14 cellular contexts compared by ENCODE assay signal in the genomic region with DNA sequence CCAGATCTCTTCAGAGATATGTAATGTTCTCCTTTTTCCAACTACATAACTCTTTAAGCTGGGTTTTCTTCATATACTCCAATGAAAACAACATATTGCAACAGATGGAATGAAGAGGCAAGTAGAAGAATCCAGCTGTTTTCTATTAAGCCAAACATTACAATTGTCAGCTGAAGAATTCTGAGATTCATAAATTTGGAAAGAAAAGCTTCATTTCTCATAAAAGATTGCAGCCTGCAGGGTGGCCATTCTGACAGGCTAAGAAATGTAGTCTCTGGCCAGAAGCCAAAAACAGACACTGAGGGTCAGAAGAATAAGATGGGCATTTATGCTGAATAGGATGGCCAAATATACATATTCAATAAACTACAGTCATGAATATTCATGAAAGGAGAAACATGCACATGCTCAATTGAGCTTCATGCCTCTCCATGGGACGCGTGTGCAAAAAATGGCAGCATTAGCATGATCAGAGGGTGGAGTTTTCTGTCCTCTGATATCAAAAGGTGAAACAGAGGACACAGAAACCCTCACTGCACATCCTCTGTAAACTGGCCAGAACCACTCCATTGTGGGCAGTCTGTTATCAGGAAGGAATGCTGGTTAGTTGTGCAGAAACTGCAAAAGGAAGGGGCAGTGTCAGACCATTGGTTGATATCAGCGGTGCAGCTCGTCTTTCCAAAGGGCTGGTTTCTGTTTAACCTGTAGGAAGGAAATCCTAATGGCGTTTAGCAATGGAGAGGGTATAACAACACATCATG. TPM values are rescaled to one million over a fixed set of nuclear protein-coding genes. Genes with fewer than 3 reads are reported as not detected.
DNase-seq lines count a peak whose midpoint lies in the region; ATAC-seq, FAIRE-seq and TF ChIP-seq lines count a peak whose summit lies in the region.
"Had no signal": no experiment of that assay in that cellular context is flagged by ENCODE, and none has a peak within 500 bp of the region (broad histone marks: within the 10 kb centered on the region; RNA-seq: fewer than 3 reads in every experiment).

No MANE protein-coding gene starts in this region.

- peak; percentile 36 for DNase-seq in AG08395 (ENCODE audit: low spot score)
- DNase-seq in NCI-H2029 treated with DMSO at 0.1 percent for 48 hours (lab: John Stamatoyannopoulos, UW): peak; percentile 46
- DNase-seq in left lung: no peak
- no peak for DNase-seq in NCI-H1436 treated with DMSO at 0.1 percent for 48 hours (lab: John Stamatoyannopoulos, UW)
- DNase-seq in NCI-H524 (lab: John Stamatoyannopoulos, UW): no peak
- no peak for DNase-seq in NCI-H146 treated with DMSO at 0.1 percent for 48 hours (lab: John Stamatoyannopoulos, UW; ENCODE audit: unreplicated experiment)
- DNase-seq: NCI-H1092; NCI-H510A; psoas muscle; stimulated activated CD4-positive, alpha-beta T cell treated with anti-CD3 and anti-CD28 coated beads, Interleukin-4, amount 100 ng/mL, for 24 hours; stimulated activated naive CD4-positive, alpha-beta T cell treated with Interleukin-2 at 50 U/mL for 16 hours had no signal

- TF ChIP-seq CTCF in left lung (IDR thresholded peaks at IDR 0.05): no peak

- H3K4me1 ChIP-seq in left lung: peaks cover 5 to 7% of the 10 kb centered on the region in 2 donors
- H3K4me1 ChIP-seq: psoas muscle had no signal

- FAIRE-seq in endometrium (lab: Jason Lieb, UNC): peak; percentile 93
- FAIRE-seq: HTR-8/SVneo had no signal

- no peaks in the 10 kb centered on the region for H3K36me3 ChIP-seq in left lung

- H3K4me3 ChIP-seq in left lung: no peak overlapping the region
- H3K4me3 ChIP-seq: psoas muscle had no signal

- H3K9me3 ChIP-seq in left lung: no peaks in the 10 kb centered on the region
- H3K9me3 ChIP-seq: psoas muscle had no signal

- H3K27me3 ChIP-seq in left lung: no peaks in the 10 kb centered on the region

- intact Hi-C loops in left lung (cut with DNase I): no loop called here

- H3K27ac ChIP-seq in left lung: no peak overlapping the region
- H3K27ac ChIP-seq: psoas muscle had no signal

- ATAC-seq in left lung (peak; percentile 57), esophagus mucosa (no peak)
- ATAC-seq: psoas muscle had no signal

RNA-seq across cellular contexts. Expression of gene FXN, which starts 50.2 kb away (rescaled TPM):
- 10 to 100 TPM; 11.0 to 13.1 TPM for total RNA-seq in left lung
- total RNA-seq in esophagus mucosa: 7.8 TPM

Comparison
In these comparisons a context has a peak if more than half of its experiments do, and no peak if none do; other contexts are left out.
1. DNase-seq: peak in AG08395 (single experiment) and NCI-H2029 treated with DMSO at 0.1 percent for 48 hours (single experiment); none in left lung (0 of 2), NCI-H1436 treated with DMSO at 0.1 percent for 48 hours (single experiment), NCI-H524 (0 of 2) and NCI-H146 treated with DMSO at 0.1 percent for 48 hours (single experiment).